ENCODE assay signal across 8 cellular contexts in the genomic region with DNA sequence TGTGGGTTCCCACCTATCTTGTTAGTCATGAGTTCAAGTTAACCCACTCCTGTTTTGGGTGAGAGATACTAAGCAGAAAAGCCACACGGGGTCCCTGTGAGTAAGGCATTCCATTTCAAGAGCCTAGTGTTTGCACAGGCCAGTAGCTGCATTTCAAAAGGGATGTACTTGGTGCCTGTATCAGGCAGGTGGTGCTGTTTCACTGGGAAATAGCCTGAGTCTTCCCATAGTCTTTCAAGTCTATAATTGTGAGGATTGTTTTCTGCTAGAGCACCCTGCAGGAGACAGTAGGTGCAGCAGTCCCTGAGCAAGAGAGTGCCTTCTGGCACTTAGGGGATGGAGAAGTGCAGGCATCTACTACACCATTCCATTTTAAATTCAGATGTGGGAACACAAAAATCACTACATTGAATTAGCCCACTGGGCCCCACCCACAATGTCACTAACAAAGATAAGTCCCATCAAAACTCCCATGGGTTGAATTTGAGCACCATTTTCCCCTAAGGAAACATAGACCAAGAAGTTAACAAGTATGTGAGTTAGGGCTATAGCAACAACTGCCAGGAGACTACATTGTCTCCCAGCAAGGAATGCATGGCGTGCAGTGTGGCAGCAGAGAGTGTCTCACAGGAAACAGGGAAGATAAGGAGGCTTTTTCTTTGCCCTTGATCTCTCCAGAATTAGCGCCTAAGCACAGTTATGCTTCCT.
A peak's percentile ranks its signal among the peaks of the same experiment; 100 is the strongest.
DNase-seq lines count a peak whose midpoint lies in the region; ATAC-seq and TF ChIP-seq lines count a peak whose summit lies in the region.

No MANE protein-coding gene starts in this region.

- WGBS in neuronal stem cell (ENCODE audit: extremely low coverage in 2 of 2, insufficient read length in 2 of 2, insufficient replicate concordance in 1 of 2), 2 donors, result no CpG with 5 or more reads among the region's 3 CpGs
- 47 to 57% (median 55%) methylated on average over 3 of the region's 3 CpGs for WGBS in ovary, 3 donors

- H3K36me3 Mint-ChIP-seq in activated CD8-positive, alpha-beta T cell treated with anti-CD3 and anti-CD28 coated beads for 36 hours (ENCODE audit: low read depth), result no peaks in the 10 kb centered on the region

- DNase-seq in DMS114 treated with DMSO at 0.1 percent for 48 hours (lab: John Stamatoyannopoulos, UW; ENCODE audit: unreplicated experiment) (peak; percentile 60), NCI-H526 treated with DMSO at 0.1 percent for 48 hours (lab: John Stamatoyannopoulos, UW) (peak; percentile 65), fibroblast of the conjunctiva (ENCODE audit: low read depth) (peak; percentile 53), neuronal stem cell (ENCODE audit: low spot score) (peak; percentile 55), ovary (no peak)
- DNase-seq in activated CD8-positive, alpha-beta T cell treated with anti-CD3 and anti-CD28 coated beads for 36 hours, result peak; percentile 64

- H3K27me3 Mint-ChIP-seq in activated CD8-positive, alpha-beta T cell treated with anti-CD3 and anti-CD28 coated beads for 36 hours, result peaks cover 5% of the 10 kb centered on the region

- H3K27ac ChIP-seq in neuronal stem cell (replicated peaks; ENCODE audit: low read length) (no peak overlapping the region), ovary (no peak overlapping the region)

- H3K27me3 ChIP-seq in neuronal stem cell (ENCODE audit: control insufficient read depth in 3 of 3, insufficient read depth in 3 of 3, low read depth in 1 of 3, low read length in 3 of 3) (no peaks in the 10 kb centered on the region), ovary (no peaks in the 10 kb centered on the region)

- no peak for TF ChIP-seq EP300 in ovary (IDR thresholded peaks at IDR 0.05)

- no peak overlapping the region for H3K23ac ChIP-seq in neuronal stem cell (ENCODE audit: low read depth, low read length, poor library complexity)

- no peak overlapping the region for H3K14ac ChIP-seq in neuronal stem cell (ENCODE audit: low read length)

- no peaks in the 10 kb centered on the region for H3K4me1 Mint-ChIP-seq in activated CD8-positive, alpha-beta T cell treated with anti-CD3 and anti-CD28 coated beads for 36 hours (ENCODE audit: low read depth)

- POLR2A ChIA-PET in activated CD8-positive, alpha-beta T cell treated with anti-CD3 and anti-CD28 coated beads for 36 hours (lab: Charles Lee), result no interaction called here

- H3K4me1 ChIP-seq in neuronal stem cell (ENCODE audit: control insufficient read depth in 2 of 2, insufficient read depth in 1 of 2, low read depth in 1 of 2, low read length in 2 of 2) (peaks cover 0 to 3% of the 10 kb centered on the region in 2 donors), ovary (ENCODE audit: insufficient read depth) (no peaks in the 10 kb centered on the region)

- peak; percentile 66 for TF ChIP-seq CTCF in activated CD8-positive, alpha-beta T cell treated with anti-CD3 and anti-CD28 coated beads for 36 hours (IDR thresholded peaks at IDR 0.05)
- TF ChIP-seq CTCF in ovary (IDR thresholded peaks at IDR 0.05), result no peak

- no peak overlapping the region for H3K4me3 ChIP-seq in neuronal stem cell (ENCODE audit: low read length in 2 of 2)
- H3K4me3 ChIP-seq in ovary, result no peak overlapping the region

- H4K91ac ChIP-seq in neuronal stem cell (ENCODE audit: low read depth, low read length, poor library complexity), result no peak overlapping the region

- no peak overlapping the region for H2BK15ac ChIP-seq in neuronal stem cell (ENCODE audit: low read length)

- H3K18ac ChIP-seq in neuronal stem cell (ENCODE audit: low read length), result no peak overlapping the region

- no peak overlapping the region for H3K4me3 Mint-ChIP-seq in activated CD8-positive, alpha-beta T cell treated with anti-CD3 and anti-CD28 coated beads for 36 hours

- H2BK120ac ChIP-seq in neuronal stem cell (ENCODE audit: low read depth, low read length), result no peak overlapping the region

- H3K4ac ChIP-seq in neuronal stem cell (ENCODE audit: low read length), result no peak overlapping the region

- H2AK5ac ChIP-seq in neuronal stem cell (ENCODE audit: low read depth, low read length), result no peak overlapping the region

- no peak overlapping the region for H2AFZ ChIP-seq in neuronal stem cell (ENCODE audit: low read length)

- no peak for TF ChIP-seq POLR2A in ovary (IDR thresholded peaks at IDR 0.05)

- intact Hi-C loops in activated CD8-positive, alpha-beta T cell treated with anti-CD3 and anti-CD28 coated beads for 36 hours (cut with micrococcal nuclease), result loop anchor here (2.0 to 5.0 kb wide), 2 partner anchors 86 to 132 kb away; no protein-coding TSS in a partner anchor
- intact Hi-C loops in ovary (cut with DNase I), result no loop called here

- H3K9me3 Mint-ChIP-seq in activated CD8-positive, alpha-beta T cell treated with anti-CD3 and anti-CD28 coated beads for 36 hours, result no peaks in the 10 kb centered on the region

- peak overlapping the region; percentile 59 for H2BK12ac ChIP-seq in neuronal stem cell (ENCODE audit: low read length)

- ATAC-seq in GM19455 (IDR thresholded peaks at IDR 0.05; ENCODE audit: unreplicated experiment), result peak; percentile 95
- ATAC-seq in HG03442 (IDR thresholded peaks at IDR 0.05; ENCODE audit: unreplicated experiment), result peak; percentile 97
- ATAC-seq in activated CD8-positive, alpha-beta T cell treated with anti-CD3 and anti-CD28 coated beads for 36 hours, result peak; percentile 99

- H3K9me3 ChIP-seq in neuronal stem cell (replicated peaks in 1 of 2; ENCODE audit: control insufficient read depth in 2 of 2, insufficient read depth in 1 of 2, low read depth in 1 of 2, low read length in 2 of 2), result no peaks in the 10 kb centered on the region
- no peaks in the 10 kb centered on the region for H3K9me3 ChIP-seq in ovary

- CTCF ChIA-PET in activated CD8-positive, alpha-beta T cell treated with anti-CD3 and anti-CD28 coated beads for 36 hours (lab: Charles Lee), result interaction anchor here (0.6 to 2.1 kb wide), 22 partner anchors 8 to 519 kb away, joined by 3 to 45 read pairs (median 3); no protein-coding TSS in a partner anchor

- H3K27ac Mint-ChIP-seq in activated CD8-positive, alpha-beta T cell treated with anti-CD3 and anti-CD28 coated beads for 36 hours, result no peak overlapping the region

- H3K4me2 ChIP-seq in neuronal stem cell (ENCODE audit: insufficient read depth, low read length, poor library complexity, severe bottlenecking), result no peak overlapping the region

- no peaks in the 10 kb centered on the region for H3K79me1 ChIP-seq in neuronal stem cell (ENCODE audit: low read depth, low read length)

- no peak overlapping the region for H3K9ac ChIP-seq in neuronal stem cell (ENCODE audit: low read depth, low read length, poor library complexity)

- no peak overlapping the region for H4K8ac ChIP-seq in neuronal stem cell (ENCODE audit: low read depth, low read length)

- H2BK5ac ChIP-seq in neuronal stem cell (ENCODE audit: low read length), result no peak overlapping the region

- H3K36me3 ChIP-seq in neuronal stem cell (replicated peaks in 1 of 2; ENCODE audit: control insufficient read depth in 2 of 2, insufficient read depth in 2 of 2, low read length in 2 of 2) (no peaks in the 10 kb centered on the region), ovary (no peaks in the 10 kb centered on the region)

Comparison
In these comparisons a context has a peak if more than half of its experiments do, and no peak if none do; other contexts are left out.
1. DNase-seq: peak in DMS114 treated with DMSO at 0.1 percent for 48 hours (single experiment), NCI-H526 treated with DMSO at 0.1 percent for 48 hours (single experiment), activated CD8-positive, alpha-beta T cell treated with anti-CD3 and anti-CD28 coated beads for 36 hours (single experiment), fibroblast of the conjunctiva (single experiment) and neuronal stem cell (single experiment); none in ovary (0 of 5).
2. Peak in every context shown above with its lines, with median percentiles within 50 percentile points of each other: ATAC-seq.